In genomic region chrX:109830157-109830703, GRCh38 we compare ENCODE assay signal across 12 cellular contexts.
DNase-seq lines count a peak whose midpoint lies in the region; ATAC-seq and TF ChIP-seq lines count a peak whose summit lies in the region.
"Had no signal": no experiment of that assay in that cellular context is flagged by ENCODE, and none has a peak within 500 bp of the region (broad histone marks: within the 10 kb centered on the region; RNA-seq: fewer than 3 reads in every experiment).

No MANE protein-coding gene starts in this region.

- DNase-seq in Calu3, result no peak
- DNase-seq in hepatocyte (ENCODE audit: low spot score), result no peak
- no peak for DNase-seq in NCI-H2029 (lab: John Stamatoyannopoulos, UW)
- no peak for DNase-seq in activated T-cell treated with anti-CD3 and anti-CD28 coated beads, Interleukin-2, amount 50 U/mL, for 4 hours
- DNase-seq in effector memory CD4-positive, alpha-beta T cell, result no peak
- DNase-seq: activated CD4-positive, alpha-beta T cell treated with anti-CD3 and anti-CD28 coated beads for 4 hours; gastrocnemius medialis; stimulated activated CD4-positive, alpha-beta T cell treated with anti-CD3 and anti-CD28 coated beads, Interleukin-2, amount 100 ng/mL, for 48 hours had no signal

- no TSS peak for BruUV-seq in Calu3 (replicated peaks; lab: Mats Ljungman, UMichigan)

- H3K9me3 ChIP-seq in hepatocyte (ENCODE audit: low read depth), result no peaks in the 10 kb centered on the region
- H3K9me3 ChIP-seq in effector memory CD4-positive, alpha-beta T cell (ENCODE audit: control insufficient read depth, low read length), result no peaks in the 10 kb centered on the region
- H3K9me3 ChIP-seq: gastrocnemius medialis had no signal

- CTCF ChIA-PET in Calu3 (lab: Charles Lee), result interaction anchor here (1.0 to 2.1 kb wide), 4 partner anchors 25 to 117 kb away, joined by 4 to 8 read pairs (median 6); no protein-coding TSS in a partner anchor

- peaks cover 27% of the 10 kb centered on the region for H3K4me1 Mint-ChIP-seq in Calu3 (ENCODE audit: low read depth, unreplicated experiment)
- no peaks in the 10 kb centered on the region for H3K4me1 Mint-ChIP-seq in activated T-cell treated with anti-CD3 and anti-CD28 coated beads, Interleukin-2, amount 50 U/mL, for 4 hours (ENCODE audit: low read depth)
- H3K4me1 Mint-ChIP-seq: stimulated activated effector memory CD8-positive, alpha-beta T cell treated with anti-CD3 and anti-CD28 coated beads, Interleukin-12 subunit alpha, Interleukin-12 subunit beta, amount 100 ng/mL, for 72 hours had no signal

- no peaks in the 10 kb centered on the region for H3K9me3 Mint-ChIP-seq in Calu3 (ENCODE audit: low read depth, unreplicated experiment)
- H3K9me3 Mint-ChIP-seq in activated T-cell treated with anti-CD3 and anti-CD28 coated beads, Interleukin-2, amount 50 U/mL, for 4 hours, result no peaks in the 10 kb centered on the region
- H3K9me3 Mint-ChIP-seq: stimulated activated effector memory CD8-positive, alpha-beta T cell treated with anti-CD3 and anti-CD28 coated beads, Interleukin-12 subunit alpha, Interleukin-12 subunit beta, amount 100 ng/mL, for 72 hours had no signal

- no peak overlapping the region for H3K4me2 ChIP-seq in hepatocyte

- 59% methylated on average over 3 of the region's 3 CpGs for WGBS in hepatocyte (ENCODE audit: low lambda C conversion rate, missing lambda C conversion rate)

- H4K20me1 ChIP-seq in hepatocyte (ENCODE audit: insufficient read depth, poor library complexity, severe bottlenecking), result no peaks in the 10 kb centered on the region

- no peaks in the 10 kb centered on the region for H3K79me2 ChIP-seq in hepatocyte

- TF ChIP-seq CTCF in Calu3 (IDR thresholded peaks at IDR 0.05; ENCODE audit: unreplicated experiment), result no peak
- no peak for TF ChIP-seq CTCF in hepatocyte (IDR thresholded peaks at IDR 0.05; ENCODE audit: poor library complexity)

- H3K4me3 Mint-ChIP-seq in Calu3 (ENCODE audit: low read depth, unreplicated experiment), result no peak overlapping the region
- no peak overlapping the region for H3K4me3 Mint-ChIP-seq in activated T-cell treated with anti-CD3 and anti-CD28 coated beads, Interleukin-2, amount 50 U/mL, for 4 hours
- H3K4me3 Mint-ChIP-seq: stimulated activated effector memory CD8-positive, alpha-beta T cell treated with anti-CD3 and anti-CD28 coated beads, Interleukin-12 subunit alpha, Interleukin-12 subunit beta, amount 100 ng/mL, for 72 hours had no signal

- no peaks in the 10 kb centered on the region for H3K27me3 Mint-ChIP-seq in Calu3 (ENCODE audit: unreplicated experiment)
- no peaks in the 10 kb centered on the region for H3K27me3 Mint-ChIP-seq in activated T-cell treated with anti-CD3 and anti-CD28 coated beads, Interleukin-2, amount 50 U/mL, for 4 hours (ENCODE audit: low read depth)

- no peaks in the 10 kb centered on the region for H3K4me1 ChIP-seq in hepatocyte (ENCODE audit: insufficient read depth)
- no peaks in the 10 kb centered on the region for H3K4me1 ChIP-seq in effector memory CD4-positive, alpha-beta T cell (ENCODE audit: control insufficient read depth, insufficient read depth, low read length, poor library complexity, severe bottlenecking)
- H3K4me1 ChIP-seq: gastrocnemius medialis had no signal

- H3K27ac Mint-ChIP-seq in Calu3 (ENCODE audit: unreplicated experiment), result peak overlapping the region; percentile 83
- H3K27ac Mint-ChIP-seq: stimulated activated effector memory CD8-positive, alpha-beta T cell treated with anti-CD3 and anti-CD28 coated beads, Interleukin-12 subunit alpha, Interleukin-12 subunit beta, amount 100 ng/mL, for 72 hours had no signal

- H2AFZ ChIP-seq in hepatocyte, result no peak overlapping the region

- intact Hi-C loops in Calu3 (cut with micrococcal nuclease; ENCODE audit: unreplicated experiment), result loop anchor here (2.0 kb wide), 1 partner anchor 57 kb away; no protein-coding TSS in a partner anchor

- H3K9me2 ChIP-seq in hepatocyte (replicated peaks; ENCODE audit: insufficient read depth), result no peaks in the 10 kb centered on the region

- no peaks in the 10 kb centered on the region for H3K36me3 Mint-ChIP-seq in Calu3 (ENCODE audit: insufficient read depth, unreplicated experiment)
- H3K36me3 Mint-ChIP-seq in activated T-cell treated with anti-CD3 and anti-CD28 coated beads, Interleukin-2, amount 50 U/mL, for 4 hours (ENCODE audit: insufficient read depth), result no peaks in the 10 kb centered on the region
- H3K36me3 Mint-ChIP-seq: stimulated activated effector memory CD8-positive, alpha-beta T cell treated with anti-CD3 and anti-CD28 coated beads, Interleukin-12 subunit alpha, Interleukin-12 subunit beta, amount 100 ng/mL, for 72 hours had no signal

- no peaks in the 10 kb centered on the region for H3K27me3 ChIP-seq in hepatocyte
- H3K27me3 ChIP-seq in effector memory CD4-positive, alpha-beta T cell (replicated peaks; ENCODE audit: control insufficient read depth, insufficient read depth, low read length, poor library complexity, severe bottlenecking), result no peaks in the 10 kb centered on the region
- H3K27me3 ChIP-seq: gastrocnemius medialis had no signal

- peak overlapping the region; percentile 58 for H3K27ac ChIP-seq in hepatocyte
- H3K27ac ChIP-seq in effector memory CD4-positive, alpha-beta T cell (ENCODE audit: insufficient read depth, low read length, poor library complexity, severe bottlenecking), result no peak overlapping the region
- H3K27ac ChIP-seq: gastrocnemius medialis had no signal

- H3K4me3 ChIP-seq in hepatocyte, result no peak overlapping the region
- H3K4me3 ChIP-seq in effector memory CD4-positive, alpha-beta T cell (ENCODE audit: insufficient read depth, low read depth, low read length, poor library complexity, severe bottlenecking), result no peak overlapping the region
- H3K4me3 ChIP-seq: gastrocnemius medialis had no signal

- no peaks in the 10 kb centered on the region for H3K36me3 ChIP-seq in hepatocyte (replicated peaks; ENCODE audit: insufficient read depth, low read depth)
- H3K36me3 ChIP-seq in effector memory CD4-positive, alpha-beta T cell (ENCODE audit: control insufficient read depth, insufficient read depth, low read length), result no peaks in the 10 kb centered on the region
- H3K36me3 ChIP-seq: gastrocnemius medialis had no signal

- ATAC-seq in GM19467 (IDR thresholded peaks at IDR 0.05; ENCODE audit: unreplicated experiment) (peak; percentile 29), HG03159 (IDR thresholded peaks at IDR 0.05; ENCODE audit: unreplicated experiment) (peak; percentile 28), HG02884 (IDR thresholded peaks at IDR 0.05; ENCODE audit: unreplicated experiment) (no peak)
- no peak for ATAC-seq in activated T-cell treated with anti-CD3 and anti-CD28 coated beads, Interleukin-2, amount 50 U/mL, for 4 hours
- ATAC-seq: gastrocnemius medialis; stimulated activated effector memory CD8-positive, alpha-beta T cell treated with anti-CD3 and anti-CD28 coated beads, Interleukin-12 subunit alpha, Interleukin-12 subunit beta, amount 100 ng/mL, for 72 hours had no signal

Comparison
In these comparisons a context has a peak if more than half of its experiments do, and no peak if none do; other contexts are left out.
1. ATAC-seq: peak in GM19467 (single experiment) and HG03159 (single experiment); none in activated T-cell treated with anti-CD3 and anti-CD28 coated beads, Interleukin-2, amount 50 U/mL, for 4 hours (0 of 2) and HG02884 (single experiment).